8 cellular contexts compared by ENCODE assay signal in the genomic region with DNA sequence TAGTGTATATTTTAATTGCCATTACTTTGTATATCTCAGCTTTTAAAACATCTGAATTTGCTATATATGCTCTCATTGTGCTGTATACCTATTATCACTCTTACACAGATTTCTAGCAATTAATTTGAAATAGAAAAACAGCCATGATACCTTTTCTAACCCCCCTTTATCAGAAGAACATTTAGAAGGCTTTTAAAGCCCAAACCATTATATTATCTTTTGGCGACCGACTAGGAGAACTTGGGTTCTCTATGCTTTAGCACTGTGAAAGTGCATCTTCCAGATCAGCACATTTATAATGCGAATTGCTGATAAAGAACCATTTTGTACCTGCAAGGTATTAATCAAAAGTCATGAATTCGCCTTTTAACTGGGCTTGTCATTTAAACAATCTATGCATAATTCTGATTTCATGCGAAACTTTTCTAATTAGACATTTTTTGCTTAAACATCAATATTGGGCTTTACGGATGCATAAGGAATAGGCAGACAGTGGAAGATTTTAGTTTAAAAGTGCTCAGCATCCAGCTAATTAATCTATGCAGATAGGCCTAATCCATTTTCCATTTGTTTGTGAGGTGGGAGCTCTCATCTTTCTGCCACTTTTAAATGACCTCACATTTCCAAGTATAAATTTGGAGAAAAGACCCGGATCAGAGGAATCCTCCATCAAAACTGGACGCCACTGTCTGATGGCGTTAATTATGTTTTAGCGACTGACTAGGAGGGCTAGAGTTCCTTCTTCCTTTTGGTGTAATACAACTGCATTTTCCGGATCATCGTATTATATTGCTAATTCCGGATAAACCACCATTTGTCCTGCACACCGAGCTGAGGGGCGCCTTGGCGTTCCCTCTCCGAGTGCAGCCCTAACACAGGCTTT. TPM values are rescaled to one million over a fixed set of nuclear protein-coding genes. Genes with fewer than 3 reads are reported as not detected.
DNase-seq lines count a peak whose midpoint lies in the region; ATAC-seq, FAIRE-seq and TF ChIP-seq lines count a peak whose summit lies in the region.

No MANE protein-coding gene starts in this region.

- TF ChIP-seq CTCF in suprapubic skin (IDR thresholded peaks at IDR 0.05) = no peak

- peak overlapping the region; percentile 97 for H3K27ac Mint-ChIP-seq in activated naive CD4-positive, alpha-beta T cell treated with anti-CD3 and anti-CD28 coated beads, Interleukin-2, amount 10 ng/mL, durations not matched to agents 7 days and 5 days
- peak overlapping the region; percentile 90 for H3K27ac Mint-ChIP-seq in activated T-helper 1 cell treated with anti-CD3 and anti-CD28 coated beads, Interleukin-12 subunit alpha, Interleukin-12 subunit beta, Interleukin-2, Interleukin-4 antibody, amounts not matched to agents 30 ng/mL and 10 ng/mL and 1 ng/mL, durations not matched to agents 14 hours and 24 hours and 36 hours

- WGBS in suprapubic skin = 13% methylated on average over 17 of the region's 17 CpGs

- peaks cover under 1% of the 10 kb centered on the region for H3K36me3 ChIP-seq in suprapubic skin

- peak overlapping the region; percentile 94 for H3K4me3 Mint-ChIP-seq in activated naive CD4-positive, alpha-beta T cell treated with anti-CD3 and anti-CD28 coated beads, Interleukin-2, amount 10 ng/mL, durations not matched to agents 7 days and 5 days
- H3K4me3 Mint-ChIP-seq in activated T-helper 1 cell treated with anti-CD3 and anti-CD28 coated beads, Interleukin-12 subunit alpha, Interleukin-12 subunit beta, Interleukin-2, Interleukin-4 antibody, amounts not matched to agents 30 ng/mL and 10 ng/mL and 1 ng/mL, durations not matched to agents 14 hours and 24 hours and 36 hours = peak overlapping the region; percentile 90

- no peak for FAIRE-seq in HTR-8/SVneo (lab: Jason Lieb, UNC)

- intact Hi-C loops in activated T-helper 1 cell treated with anti-CD3 and anti-CD28 coated beads, Interleukin-12 subunit alpha, Interleukin-12 subunit beta, Interleukin-2, Interleukin-4 antibody, amounts not matched to agents 30 ng/mL and 10 ng/mL and 1 ng/mL, durations not matched to agents 14 hours and 24 hours and 36 hours (cut with micrococcal nuclease) = loop anchor here (1.0 to 5.0 kb wide), 7 partner anchors 8 to 808 kb away; partner anchors contain the start of genes BMI1 and SKIDA1

- no peaks in the 10 kb centered on the region for H3K27me3 ChIP-seq in suprapubic skin

- H3K4me3 ChIP-seq in suprapubic skin = peak overlapping the region; percentile 96

- peaks cover 17% of the 10 kb centered on the region for H3K27me3 Mint-ChIP-seq in activated naive CD4-positive, alpha-beta T cell treated with anti-CD3 and anti-CD28 coated beads, Interleukin-2, amount 10 ng/mL, durations not matched to agents 7 days and 5 days
- peaks cover 24% of the 10 kb centered on the region for H3K27me3 Mint-ChIP-seq in activated T-helper 1 cell treated with anti-CD3 and anti-CD28 coated beads, Interleukin-12 subunit alpha, Interleukin-12 subunit beta, Interleukin-2, Interleukin-4 antibody, amounts not matched to agents 30 ng/mL and 10 ng/mL and 1 ng/mL, durations not matched to agents 14 hours and 24 hours and 36 hours (ENCODE audit: insufficient read depth)

- CTCF ChIA-PET in activated naive CD4-positive, alpha-beta T cell treated with anti-CD3 and anti-CD28 coated beads, Interleukin-2, amount 10 ng/mL, durations not matched to agents 7 days and 5 days (lab: Charles Lee) = interaction anchor here (0.7 to 1.1 kb wide), 2 partner anchors 10 to 11 kb away, joined by 3 read pairs; no protein-coding TSS in a partner anchor

- DNase-seq in activated naive CD4-positive, alpha-beta T cell treated with anti-CD3 and anti-CD28 coated beads, Interleukin-2, amount 10 ng/mL, durations not matched to agents 7 days and 5 days = no peak
- DNase-seq in activated naive CD4-positive, alpha-beta T cell (lab: John Stamatoyannopoulos, UW) = no peak
- no peak for DNase-seq in activated T-helper 1 cell treated with anti-CD3 and anti-CD28 coated beads, Interleukin-12 subunit alpha, Interleukin-12 subunit beta, Interleukin-2, Interleukin-4 antibody, amounts not matched to agents 30 ng/mL and 10 ng/mL and 1 ng/mL, durations not matched to agents 14 hours and 24 hours and 36 hours (ENCODE audit: low spot score)
- peak; percentile 77 for DNase-seq in inferior parietal cortex (ENCODE audit: extremely low spot score)
- no peak for DNase-seq in suprapubic skin (ENCODE audit: low spot score in 2 of 2)
- no peak for DNase-seq in HTR-8/SVneo (ENCODE audit: insufficient read length, low spot score)

- H3K27ac ChIP-seq in suprapubic skin = peak overlapping the region; percentile 99

- H3K9me3 ChIP-seq in suprapubic skin = no peaks in the 10 kb centered on the region

- peaks cover 8% of the 10 kb centered on the region for H3K36me3 Mint-ChIP-seq in activated naive CD4-positive, alpha-beta T cell treated with anti-CD3 and anti-CD28 coated beads, Interleukin-2, amount 10 ng/mL, durations not matched to agents 7 days and 5 days
- peaks cover 3% of the 10 kb centered on the region for H3K36me3 Mint-ChIP-seq in activated T-helper 1 cell treated with anti-CD3 and anti-CD28 coated beads, Interleukin-12 subunit alpha, Interleukin-12 subunit beta, Interleukin-2, Interleukin-4 antibody, amounts not matched to agents 30 ng/mL and 10 ng/mL and 1 ng/mL, durations not matched to agents 14 hours and 24 hours and 36 hours (ENCODE audit: low read depth)

- ATAC-seq in HG03025 (IDR thresholded peaks at IDR 0.05; ENCODE audit: low FRiP score, unreplicated experiment) (peak; percentile 2), HG03565 (IDR thresholded peaks at IDR 0.05; ENCODE audit: unreplicated experiment) (no peak)

- H3K9me3 Mint-ChIP-seq in activated naive CD4-positive, alpha-beta T cell treated with anti-CD3 and anti-CD28 coated beads, Interleukin-2, amount 10 ng/mL, durations not matched to agents 7 days and 5 days = no peaks in the 10 kb centered on the region
- no peaks in the 10 kb centered on the region for H3K9me3 Mint-ChIP-seq in activated T-helper 1 cell treated with anti-CD3 and anti-CD28 coated beads, Interleukin-12 subunit alpha, Interleukin-12 subunit beta, Interleukin-2, Interleukin-4 antibody, amounts not matched to agents 30 ng/mL and 10 ng/mL and 1 ng/mL, durations not matched to agents 14 hours and 24 hours and 36 hours

- H3K4me1 ChIP-seq in suprapubic skin = peaks cover 38% of the 10 kb centered on the region

- no peak for TF ChIP-seq POLR2A in suprapubic skin (IDR thresholded peaks at IDR 0.05)

- peaks cover 35% of the 10 kb centered on the region for H3K4me1 Mint-ChIP-seq in activated naive CD4-positive, alpha-beta T cell treated with anti-CD3 and anti-CD28 coated beads, Interleukin-2, amount 10 ng/mL, durations not matched to agents 7 days and 5 days
- H3K4me1 Mint-ChIP-seq in activated T-helper 1 cell treated with anti-CD3 and anti-CD28 coated beads, Interleukin-12 subunit alpha, Interleukin-12 subunit beta, Interleukin-2, Interleukin-4 antibody, amounts not matched to agents 30 ng/mL and 10 ng/mL and 1 ng/mL, durations not matched to agents 14 hours and 24 hours and 36 hours (ENCODE audit: low read depth) = peaks cover 24% of the 10 kb centered on the region

- no peak for TF ChIP-seq EP300 in suprapubic skin (IDR thresholded peaks at IDR 0.05)

RNA-seq across cellular contexts. Expression of gene MLLT10, which starts 1.1 kb away (rescaled TPM):
- total RNA-seq in activated T-helper 1 cell treated with anti-CD3 and anti-CD28 coated beads, Interleukin-12 subunit alpha, Interleukin-12 subunit beta, Interleukin-2, Interleukin-4 antibody, amounts not matched to agents 30 ng/mL and 10 ng/mL and 1 ng/mL, durations not matched to agents 14 hours and 24 hours and 36 hours = 40.9 and 43.1 TPM in 2 replicates
- 10 to 100 TPM; 58.0 to 97.8 (median 64.4) TPM for total RNA-seq in suprapubic skin

RNA-seq across cellular contexts. Expression of gene SKIDA1, which starts 7.5 kb away (rescaled TPM):
- 0.05 and 0.15 TPM in 2 replicates for total RNA-seq in activated T-helper 1 cell treated with anti-CD3 and anti-CD28 coated beads, Interleukin-12 subunit alpha, Interleukin-12 subunit beta, Interleukin-2, Interleukin-4 antibody, amounts not matched to agents 30 ng/mL and 10 ng/mL and 1 ng/mL, durations not matched to agents 14 hours and 24 hours and 36 hours
- 1 to 10 TPM in 2 of 4 donors, under 1 TPM in 2; 0.53 to 3.0 (median 1.2) TPM for total RNA-seq in suprapubic skin
